ENCODE assay signal across 29 cellular contexts in the genomic region with DNA sequence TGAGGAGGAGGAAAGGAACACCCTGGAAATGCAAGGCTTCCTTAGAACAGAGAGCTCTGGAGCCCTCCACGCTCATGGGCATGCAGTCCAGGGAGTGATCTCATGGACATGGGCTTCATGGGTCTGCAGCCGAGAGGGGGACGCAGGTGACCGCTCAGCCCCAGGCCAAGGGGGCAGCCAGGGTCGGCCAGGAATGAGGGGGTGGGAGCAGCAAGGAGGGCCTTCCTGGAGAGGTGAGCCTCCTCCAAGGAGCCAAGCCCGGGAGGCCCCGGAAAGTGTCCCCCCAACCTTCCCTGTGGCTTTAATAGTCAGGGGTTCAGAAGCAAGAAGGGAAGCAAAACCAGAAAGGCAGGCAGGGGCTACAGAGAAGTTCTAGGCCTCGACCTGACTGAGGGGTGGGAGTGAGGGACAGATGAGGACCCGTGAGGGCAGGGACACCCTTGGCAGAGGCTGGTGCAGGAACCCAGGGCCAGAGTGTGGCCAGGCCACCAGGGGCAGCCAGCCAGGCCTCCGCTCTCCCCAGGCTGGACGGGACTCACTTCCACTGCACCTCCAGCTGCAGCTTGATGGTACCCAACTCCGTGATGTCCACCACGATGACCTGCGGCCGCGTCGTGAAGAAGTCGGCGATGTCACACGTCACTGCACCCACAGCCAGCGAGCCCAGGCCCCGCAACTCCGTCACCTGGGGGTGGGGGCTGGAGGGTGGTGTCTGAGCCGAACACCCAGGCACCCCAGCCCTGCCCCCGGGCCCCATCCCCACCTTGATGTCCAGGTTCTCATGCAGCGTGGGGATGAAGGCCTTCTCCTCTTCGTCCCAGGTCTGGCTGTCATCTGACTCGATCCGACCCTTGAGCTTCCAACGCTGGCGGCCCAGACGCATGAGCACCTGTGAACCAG.
"Had no signal": no experiment of that assay in that cellular context is flagged by ENCODE, and none has a peak within 500 bp of the region (broad histone marks: within the 10 kb centered on the region; RNA-seq: fewer than 3 reads in every experiment).

No MANE protein-coding gene starts in this region.

- FAIRE-seq: astrocyte, TTC549 had no signal

- H3K36me3 ChIP-seq: adrenal gland, breast epithelium, SJCRH30 had no signal

- H3K27ac Mint-ChIP-seq: activated CD4-positive, alpha-beta T cell treated with anti-CD3 and anti-CD28 coated beads, Interleukin-2, amount 10 ng/mL, durations not matched to agents 24 days and 14 days; activated CD8-positive, alpha-beta T cell treated with anti-CD3 and anti-CD28 coated beads for 36 hours; activated naive CD4-positive, alpha-beta T cell treated with anti-CD3 and anti-CD28 coated beads, Interleukin-2, amount 50 U/mL, for 72 hours; activated T-cell treated with anti-CD3 and anti-CD28 coated beads, Interleukin-2, amount 50 U/mL, for 72 hours; activated T-helper 17 cell treated with anti-CD3 and anti-CD28 coated beads, Interleukin-2, amount 50 U/mL, for 72 hours; T-helper 1 cell treated with Interleukin-12 subunit alpha and Interleukin-12 subunit beta and Interleukin-4 antibody, amounts not matched to agents 30 μg/mL and 1 μg/mL, for 36 hours; T-helper 2 cell treated with Interferon-gamma antibody and Interleukin-4, amounts not matched to agents 5 μg/mL and 100 μg/mL, for 36 hours had no signal

- H3K9me3 Mint-ChIP-seq: activated CD4-positive, alpha-beta T cell treated with anti-CD3 and anti-CD28 coated beads, Interleukin-2, amount 10 ng/mL, durations not matched to agents 24 days and 14 days; activated CD8-positive, alpha-beta T cell treated with anti-CD3 and anti-CD28 coated beads for 36 hours; activated naive CD4-positive, alpha-beta T cell treated with anti-CD3 and anti-CD28 coated beads, Interleukin-2, amount 50 U/mL, for 72 hours; activated T-cell treated with anti-CD3 and anti-CD28 coated beads, Interleukin-2, amount 50 U/mL, for 72 hours; activated T-helper 17 cell treated with anti-CD3 and anti-CD28 coated beads, Interleukin-2, amount 50 U/mL, for 72 hours; T-helper 1 cell treated with Interleukin-12 subunit alpha and Interleukin-12 subunit beta and Interleukin-4 antibody, amounts not matched to agents 30 μg/mL and 1 μg/mL, for 36 hours; T-helper 2 cell treated with Interferon-gamma antibody and Interleukin-4, amounts not matched to agents 5 μg/mL and 100 μg/mL, for 36 hours had no signal

- H3K4me3 ChIP-seq: adrenal gland, body of pancreas, breast epithelium, PC-9, SJCRH30, SK-N-MC had no signal

- H3K4me2 ChIP-seq: PC-9 had no signal

- H3K27me3 Mint-ChIP-seq: activated CD4-positive, alpha-beta T cell treated with anti-CD3 and anti-CD28 coated beads, Interleukin-2, amount 10 ng/mL, durations not matched to agents 24 days and 14 days had no signal

- H2AFZ ChIP-seq: PC-9 had no signal

- ATAC-seq: activated CD8-positive, alpha-beta T cell treated with anti-CD3 and anti-CD28 coated beads for 36 hours; activated naive CD4-positive, alpha-beta T cell treated with anti-CD3 and anti-CD28 coated beads, Interleukin-2, amount 50 U/mL, for 72 hours; activated T-cell treated with anti-CD3 and anti-CD28 coated beads, Interleukin-2, amount 50 U/mL, for 72 hours; activated T-helper 17 cell treated with anti-CD3 and anti-CD28 coated beads, Interleukin-2, amount 50 U/mL, for 72 hours; body of pancreas had no signal

- H3K4me1 ChIP-seq: body of pancreas, breast epithelium, SJCRH30 had no signal

- H3K27ac ChIP-seq: adrenal gland, body of pancreas, breast epithelium, PC-9, SJCRH30, SK-N-MC had no signal

- DNase-seq: activated CD4-positive, alpha-beta T cell treated with anti-CD3 and anti-CD28 coated beads, Interleukin-2, amount 10 ng/mL, durations not matched to agents 24 days and 14 days; activated CD4-positive, alpha-beta T cell treated with anti-CD3 and anti-CD28 coated beads, Interleukin-2, amount 50 U/mL, for 4 hours; activated CD8-positive, alpha-beta T cell treated with anti-CD3 and anti-CD28 coated beads for 36 hours; activated gamma-delta T cell; activated naive CD4-positive, alpha-beta T cell treated with Interleukin-2 at 50 U/mL for 16 hours; activated T-cell treated with anti-CD3 and anti-CD28 coated beads, Interleukin-2, amount 50 U/mL, for 1 hour; activated T-cell treated with anti-CD3 and anti-CD28 coated beads, Interleukin-2, amount 50 U/mL, for 72 hours; adrenal gland; body of pancreas; NCI-H1092 treated with DMSO at 0.1 percent for 48 hours; NCI-H1417; NCI-H146; NCI-H187 treated with DMSO at 0.1 percent for 48 hours; NCI-H2081; NCI-H226; NCI-H526; NCI-H748 treated with DMSO at 0.1 percent for 48 hours; NK-92 treated with Interleukin-12 subunit alpha and Interleukin-12 subunit beta, amount 100 ng/mL, for 24 hours; PC-9; SHP77; SJCRH30 had no signal

- H3K4me3 Mint-ChIP-seq: activated CD4-positive, alpha-beta T cell treated with anti-CD3 and anti-CD28 coated beads, Interleukin-2, amount 10 ng/mL, durations not matched to agents 24 days and 14 days; activated CD8-positive, alpha-beta T cell treated with anti-CD3 and anti-CD28 coated beads for 36 hours; activated T-cell treated with anti-CD3 and anti-CD28 coated beads, Interleukin-2, amount 50 U/mL, for 72 hours; activated T-helper 17 cell treated with anti-CD3 and anti-CD28 coated beads, Interleukin-2, amount 50 U/mL, for 72 hours; T-helper 1 cell treated with Interleukin-12 subunit alpha and Interleukin-12 subunit beta and Interleukin-4 antibody, amounts not matched to agents 30 μg/mL and 1 μg/mL, for 36 hours; T-helper 2 cell treated with Interferon-gamma antibody and Interleukin-4, amounts not matched to agents 5 μg/mL and 100 μg/mL, for 36 hours had no signal

- H3K4me1 Mint-ChIP-seq: activated CD4-positive, alpha-beta T cell treated with anti-CD3 and anti-CD28 coated beads, Interleukin-2, amount 10 ng/mL, durations not matched to agents 24 days and 14 days; activated T-helper 17 cell treated with anti-CD3 and anti-CD28 coated beads, Interleukin-2, amount 50 U/mL, for 72 hours had no signal

- H3K9me3 ChIP-seq: adrenal gland, body of pancreas, breast epithelium, SJCRH30 had no signal

- H3K36me3 Mint-ChIP-seq: activated naive CD4-positive, alpha-beta T cell treated with anti-CD3 and anti-CD28 coated beads, Interleukin-2, amount 50 U/mL, for 72 hours had no signal

- H3K27me3 ChIP-seq: adrenal gland, body of pancreas, breast epithelium, SJCRH30 had no signal
